In the genomic region with DNA sequence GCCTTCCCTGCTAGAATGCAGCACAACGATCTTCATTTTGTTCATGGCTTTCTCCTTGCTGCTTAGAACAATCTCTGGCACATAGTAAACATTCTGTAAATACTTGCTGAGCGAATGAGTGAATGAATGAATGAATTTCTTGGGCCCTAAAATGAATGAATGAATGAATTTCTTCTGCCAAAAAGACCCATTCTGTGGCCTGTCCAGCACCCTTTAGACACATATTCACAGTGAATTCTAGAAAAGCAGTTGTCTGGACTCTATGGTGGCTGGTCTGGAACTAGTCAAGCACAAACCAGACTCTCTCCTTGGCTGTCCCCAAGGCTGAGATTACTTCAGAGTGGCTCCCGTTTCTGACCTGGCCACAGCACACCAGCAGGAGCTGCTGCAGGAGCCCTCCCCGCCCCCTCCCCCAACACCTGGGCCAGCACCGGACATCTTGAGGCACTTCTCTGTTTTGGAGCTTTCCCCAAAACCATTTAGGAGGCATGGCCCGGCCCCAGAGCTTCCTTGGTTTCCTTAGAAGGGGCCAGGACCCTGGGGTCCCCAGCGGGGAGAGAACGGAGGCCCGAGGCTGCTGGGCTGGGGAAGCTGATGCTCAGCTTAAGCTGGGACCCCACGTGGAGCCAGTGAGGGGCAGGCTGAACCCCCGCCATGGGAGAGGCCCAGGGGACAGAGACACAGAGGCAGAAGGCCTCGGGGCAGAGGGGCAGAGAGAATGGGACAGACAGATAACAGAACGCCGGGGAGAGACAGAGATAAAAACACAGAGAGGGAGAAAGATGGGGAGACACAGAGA, we compare ENCODE assay signal across 20 cellular contexts.
DNase-seq lines count a peak whose midpoint lies in the region; ATAC-seq and TF ChIP-seq lines count a peak whose summit lies in the region.
"Had no signal": no experiment of that assay in that cellular context is flagged by ENCODE, and none has a peak within 500 bp of the region (broad histone marks: within the 10 kb centered on the region; RNA-seq: fewer than 3 reads in every experiment).

No MANE protein-coding gene starts in this region.

- TF ChIP-seq CTCF in chondrocyte (IDR thresholded peaks at IDR 0.05) (no peak), mesothelial cell of epicardium (IDR thresholded peaks at IDR 0.05; ENCODE audit: unreplicated experiment) (no peak), transverse colon (IDR thresholded peaks at IDR 0.05) (no peak)

- no peak overlapping the region for H3K4me3 Mint-ChIP-seq in chondrocyte (ENCODE audit: unreplicated experiment)
- no peak overlapping the region for H3K4me3 Mint-ChIP-seq in mesothelial cell of epicardium
- H3K4me3 Mint-ChIP-seq: CD4-positive, alpha-beta memory T cell; stimulated activated effector memory CD8-positive, alpha-beta T cell treated with anti-CD3 and anti-CD28 coated beads, Interleukin-12 subunit alpha, Interleukin-12 subunit beta, amount 100 ng/mL, for 72 hours had no signal

- in situ Hi-C loops in transverse colon (cut with MboI; ENCODE audit: low pct_ligation_motif_present in 1 of 4, low pct_unique_long_range_greater_than_20kb in 1 of 4, low sequenced_read_pairs in 3 of 4), result no loop called here

- no peak for TF ChIP-seq POLR2A in transverse colon (IDR thresholded peaks at IDR 0.05)

- H3K9me3 Mint-ChIP-seq in chondrocyte (ENCODE audit: low read depth), result no peaks in the 10 kb centered on the region
- peaks cover 8% of the 10 kb centered on the region for H3K9me3 Mint-ChIP-seq in mesothelial cell of epicardium
- H3K9me3 Mint-ChIP-seq: CD4-positive, alpha-beta memory T cell; dendritic cell treated with granulocyte-macrophage colony-stimulating factor and Interleukin-4, amounts not matched to agents 40 ng/mL and 50 ng/mL, for 4 days; stimulated activated effector memory CD8-positive, alpha-beta T cell treated with anti-CD3 and anti-CD28 coated beads, Interleukin-12 subunit alpha, Interleukin-12 subunit beta, amount 100 ng/mL, for 72 hours had no signal

- no peaks in the 10 kb centered on the region for H3K36me3 ChIP-seq in transverse colon
- H3K36me3 ChIP-seq: esophagus squamous epithelium, pancreas, upper lobe of right lung had no signal

- H3K27me3 ChIP-seq in transverse colon, result no peaks in the 10 kb centered on the region
- H3K27me3 ChIP-seq: esophagus squamous epithelium, pancreas, upper lobe of right lung had no signal

- WGBS in transverse colon (ENCODE audit: low coverage in 1 of 2), 2 donors, result 85 to 90% methylated on average over 4 to 14 of the region's 14 CpGs

- H3K9me3 ChIP-seq in transverse colon, result no peaks in the 10 kb centered on the region
- H3K9me3 ChIP-seq: esophagus squamous epithelium, mucosa of descending colon, pancreas, upper lobe of right lung had no signal

- H3K27ac ChIP-seq in transverse colon, result no peak overlapping the region
- H3K27ac ChIP-seq: esophagus squamous epithelium, KMS-11, pancreas, upper lobe of right lung had no signal

- H3K4me1 ChIP-seq in transverse colon, result peaks cover 0 to 16% (median 3%) of the 10 kb centered on the region in 4 donors
- H3K4me1 ChIP-seq: pancreas had no signal

- ATAC-seq in Right ventricle myocardium inferior (no peak), Right ventricle myocardium superior (ENCODE audit: poor library complexity) (no peak), GM21723 (IDR thresholded peaks at IDR 0.05; ENCODE audit: unreplicated experiment) (no peak), HG02870 (IDR thresholded peaks at IDR 0.05; ENCODE audit: unreplicated experiment) (no peak)
- ATAC-seq: mucosa of descending colon; pancreas; stimulated activated effector memory CD8-positive, alpha-beta T cell treated with anti-CD3 and anti-CD28 coated beads, Interleukin-12 subunit alpha, Interleukin-12 subunit beta, amount 100 ng/mL, for 72 hours; upper lobe of right lung had no signal

- H3K27me3 Mint-ChIP-seq in chondrocyte (ENCODE audit: low read depth) (no peaks in the 10 kb centered on the region), mesothelial cell of epicardium (ENCODE audit: low read depth) (no peaks in the 10 kb centered on the region)

- intact Hi-C loops in Right ventricle myocardium inferior (cut with DNase I) (no loop called here), Right ventricle myocardium superior (cut with DNase I) (no loop called here), transverse colon (cut with DNase I; ENCODE audit: low total_unique reads) (no loop called here)

- H3K27ac Mint-ChIP-seq in chondrocyte (ENCODE audit: unreplicated experiment) (no peak overlapping the region), mesothelial cell of epicardium (peak overlapping the region; percentile 21)
- H3K27ac Mint-ChIP-seq: CD4-positive, alpha-beta memory T cell; dendritic cell treated with granulocyte-macrophage colony-stimulating factor and Interleukin-4, amounts not matched to agents 40 ng/mL and 50 ng/mL, for 4 days; stimulated activated effector memory CD8-positive, alpha-beta T cell treated with anti-CD3 and anti-CD28 coated beads, Interleukin-12 subunit alpha, Interleukin-12 subunit beta, amount 100 ng/mL, for 72 hours had no signal

- DNase-seq in Right ventricle myocardium inferior (ENCODE audit: missing footprints), result peak; percentile 57
- no peak for DNase-seq in Right ventricle myocardium superior
- DNase-seq in chondrocyte (ENCODE audit: low spot score), result peak; percentile 58
- DNase-seq in mesothelial cell of epicardium (ENCODE audit: low spot score in 2 of 2, unreplicated experiment in 2 of 2), result no peak
- peak; percentile 6 for DNase-seq in transverse colon
- DNase-seq in AML-193 (lab: John Stamatoyannopoulos, UW), result no peak
- DNase-seq: activated naive CD4-positive, alpha-beta T cell; CD4-positive, alpha-beta memory T cell; esophagus squamous epithelium; glutamatergic neuron; mucosa of descending colon; NCI-H1105; SHP77 treated with DMSO at 0.1 percent for 48 hours; upper lobe of right lung had no signal

- H3K4me3 ChIP-seq in transverse colon, result no peak overlapping the region
- H3K4me3 ChIP-seq: esophagus squamous epithelium, mucosa of descending colon, pancreas, upper lobe of right lung had no signal

- no peak for TF ChIP-seq EP300 in transverse colon (IDR thresholded peaks at IDR 0.05; ENCODE audit: low read depth)

- peaks cover 2% of the 10 kb centered on the region for H3K36me3 Mint-ChIP-seq in chondrocyte (ENCODE audit: low read depth)
- H3K36me3 Mint-ChIP-seq in mesothelial cell of epicardium, result peaks cover 5% of the 10 kb centered on the region
- H3K36me3 Mint-ChIP-seq: CD4-positive, alpha-beta memory T cell; stimulated activated effector memory CD8-positive, alpha-beta T cell treated with anti-CD3 and anti-CD28 coated beads, Interleukin-12 subunit alpha, Interleukin-12 subunit beta, amount 100 ng/mL, for 72 hours had no signal

- H3K4me1 Mint-ChIP-seq in chondrocyte (ENCODE audit: low read depth) (peaks cover 36% of the 10 kb centered on the region), mesothelial cell of epicardium (peaks cover 39% of the 10 kb centered on the region)
- H3K4me1 Mint-ChIP-seq: stimulated activated effector memory CD8-positive, alpha-beta T cell treated with anti-CD3 and anti-CD28 coated beads, Interleukin-12 subunit alpha, Interleukin-12 subunit beta, amount 100 ng/mL, for 72 hours had no signal

Comparison
In these comparisons a context has a peak if more than half of its experiments do, and no peak if none do; other contexts are left out.
1. DNase-seq: peak in Right ventricle myocardium inferior (single experiment), chondrocyte (single experiment) and transverse colon (single experiment); none in Right ventricle myocardium superior (single experiment), mesothelial cell of epicardium (0 of 2) and AML-193 (0 of 2).